ENCODE assay signal across 1 cellular context in the genomic region with DNA sequence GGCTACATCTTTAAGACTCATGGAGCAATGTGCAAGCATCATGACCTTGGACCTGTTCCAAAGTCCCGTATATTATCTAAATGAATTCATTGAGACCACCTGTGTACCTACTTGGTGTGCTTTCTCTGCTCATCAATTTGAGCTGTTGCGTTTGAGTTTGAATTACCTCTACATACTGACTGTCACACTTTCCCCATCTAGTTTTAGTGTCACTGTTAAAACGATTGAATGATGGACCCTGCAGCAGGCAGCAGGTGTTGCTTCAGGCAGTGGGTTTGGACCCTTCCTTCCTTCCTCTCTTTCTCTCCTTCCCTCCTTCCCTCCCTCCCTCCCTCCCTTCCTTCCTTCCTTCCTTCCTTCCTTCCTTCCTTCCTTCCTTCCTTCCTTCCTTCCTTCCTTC.
TF ChIP-seq lines count a peak whose summit lies in the region.

No MANE protein-coding gene starts in this region.

TF ChIP-seq in K562, 482 proteins besides CTCF, POLR2A, EP300 and RAD21:
- TF ChIP-seq ELF2 (CRISPR knock-in tag; IDR thresholded peaks at IDR 0.05) (no peak), ZFP1 (CRISPR knock-in tag; IDR thresholded peaks at IDR 0.05) (no peak), ZBTB17 (CRISPR knock-in tag; IDR thresholded peaks at IDR 0.05) (no peak), ZNF76 (CRISPR knock-in tag; IDR thresholded peaks at IDR 0.05; ENCODE audit: borderline replicate concordance) (no peak), ZNF717 (CRISPR knock-in tag; IDR thresholded peaks at IDR 0.05) (no peak), CCAR2 (IDR thresholded peaks at IDR 0.05; ENCODE audit: low read depth, low read length) (no peak), ZNF408 (CRISPR knock-in tag; IDR thresholded peaks at IDR 0.05; ENCODE audit: low read depth) (no peak), RAD51 (IDR thresholded peaks at IDR 0.05; ENCODE audit: borderline replicate concordance, low read depth) (no peak), ZNF175 (CRISPR knock-in tag; IDR thresholded peaks at IDR 0.05; ENCODE audit: low read depth) (no peak), CHD4 (IDR thresholded peaks at IDR 0.05; ENCODE audit: insufficient read depth, insufficient replicate concordance, low read depth, low read length, poor library complexity, severe bottlenecking) (no peak)
- TF ChIP-seq, protein P1, sequence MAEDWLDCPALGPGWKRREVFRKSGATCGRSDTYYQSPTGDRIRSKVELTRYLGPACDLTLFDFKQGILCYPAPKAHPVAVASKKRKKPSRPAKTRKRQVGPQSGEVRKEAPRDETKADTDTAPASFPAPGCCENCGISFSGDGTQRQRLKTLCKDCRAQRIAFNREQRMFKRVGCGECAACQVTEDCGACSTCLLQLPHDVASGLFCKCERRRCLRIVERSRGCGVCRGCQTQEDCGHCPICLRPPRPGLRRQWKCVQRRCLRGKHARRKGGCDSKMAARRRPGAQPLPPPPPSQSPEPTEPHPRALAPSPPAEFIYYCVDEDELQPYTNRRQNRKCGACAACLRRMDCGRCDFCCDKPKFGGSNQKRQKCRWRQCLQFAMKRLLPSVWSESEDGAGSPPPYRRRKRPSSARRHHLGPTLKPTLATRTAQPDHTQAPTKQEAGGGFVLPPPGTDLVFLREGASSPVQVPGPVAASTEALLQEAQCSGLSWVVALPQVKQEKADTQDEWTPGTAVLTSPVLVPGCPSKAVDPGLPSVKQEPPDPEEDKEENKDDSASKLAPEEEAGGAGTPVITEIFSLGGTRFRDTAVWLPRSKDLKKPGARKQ (CRISPR knock-in tag; IDR thresholded peaks at IDR 0.05), result no peak
- TF ChIP-seq, protein P2, sequence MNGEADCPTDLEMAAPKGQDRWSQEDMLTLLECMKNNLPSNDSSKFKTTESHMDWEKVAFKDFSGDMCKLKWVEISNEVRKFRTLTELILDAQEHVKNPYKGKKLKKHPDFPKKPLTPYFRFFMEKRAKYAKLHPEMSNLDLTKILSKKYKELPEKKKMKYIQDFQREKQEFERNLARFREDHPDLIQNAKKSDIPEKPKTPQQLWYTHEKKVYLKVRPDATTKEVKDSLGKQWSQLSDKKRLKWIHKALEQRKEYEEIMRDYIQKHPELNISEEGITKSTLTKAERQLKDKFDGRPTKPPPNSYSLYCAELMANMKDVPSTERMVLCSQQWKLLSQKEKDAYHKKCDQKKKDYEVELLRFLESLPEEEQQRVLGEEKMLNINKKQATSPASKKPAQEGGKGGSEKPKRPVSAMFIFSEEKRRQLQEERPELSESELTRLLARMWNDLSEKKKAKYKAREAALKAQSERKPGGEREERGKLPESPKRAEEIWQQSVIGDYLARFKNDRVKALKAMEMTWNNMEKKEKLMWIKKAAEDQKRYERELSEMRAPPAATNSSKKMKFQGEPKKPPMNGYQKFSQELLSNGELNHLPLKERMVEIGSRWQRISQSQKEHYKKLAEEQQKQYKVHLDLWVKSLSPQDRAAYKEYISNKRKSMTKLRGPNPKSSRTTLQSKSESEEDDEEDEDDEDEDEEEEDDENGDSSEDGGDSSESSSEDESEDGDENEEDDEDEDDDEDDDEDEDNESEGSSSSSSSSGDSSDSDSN (IDR thresholded peaks at IDR 0.05; ENCODE audit: borderline replicate concordance in 1 of 2, low read depth in 2 of 2, low read length in 2 of 2), result no peak
- TF ChIP-seq, protein P3, sequence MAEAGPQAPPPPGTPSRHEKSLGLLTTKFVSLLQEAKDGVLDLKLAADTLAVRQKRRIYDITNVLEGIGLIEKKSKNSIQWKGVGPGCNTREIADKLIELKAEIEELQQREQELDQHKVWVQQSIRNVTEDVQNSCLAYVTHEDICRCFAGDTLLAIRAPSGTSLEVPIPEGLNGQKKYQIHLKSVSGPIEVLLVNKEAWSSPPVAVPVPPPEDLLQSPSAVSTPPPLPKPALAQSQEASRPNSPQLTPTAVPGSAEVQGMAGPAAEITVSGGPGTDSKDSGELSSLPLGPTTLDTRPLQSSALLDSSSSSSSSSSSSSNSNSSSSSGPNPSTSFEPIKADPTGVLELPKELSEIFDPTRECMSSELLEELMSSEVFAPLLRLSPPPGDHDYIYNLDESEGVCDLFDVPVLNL (CRISPR knock-in tag; IDR thresholded peaks at IDR 0.05; ENCODE audit: low read depth), result no peak
- TF ChIP-seq, protein P4, sequence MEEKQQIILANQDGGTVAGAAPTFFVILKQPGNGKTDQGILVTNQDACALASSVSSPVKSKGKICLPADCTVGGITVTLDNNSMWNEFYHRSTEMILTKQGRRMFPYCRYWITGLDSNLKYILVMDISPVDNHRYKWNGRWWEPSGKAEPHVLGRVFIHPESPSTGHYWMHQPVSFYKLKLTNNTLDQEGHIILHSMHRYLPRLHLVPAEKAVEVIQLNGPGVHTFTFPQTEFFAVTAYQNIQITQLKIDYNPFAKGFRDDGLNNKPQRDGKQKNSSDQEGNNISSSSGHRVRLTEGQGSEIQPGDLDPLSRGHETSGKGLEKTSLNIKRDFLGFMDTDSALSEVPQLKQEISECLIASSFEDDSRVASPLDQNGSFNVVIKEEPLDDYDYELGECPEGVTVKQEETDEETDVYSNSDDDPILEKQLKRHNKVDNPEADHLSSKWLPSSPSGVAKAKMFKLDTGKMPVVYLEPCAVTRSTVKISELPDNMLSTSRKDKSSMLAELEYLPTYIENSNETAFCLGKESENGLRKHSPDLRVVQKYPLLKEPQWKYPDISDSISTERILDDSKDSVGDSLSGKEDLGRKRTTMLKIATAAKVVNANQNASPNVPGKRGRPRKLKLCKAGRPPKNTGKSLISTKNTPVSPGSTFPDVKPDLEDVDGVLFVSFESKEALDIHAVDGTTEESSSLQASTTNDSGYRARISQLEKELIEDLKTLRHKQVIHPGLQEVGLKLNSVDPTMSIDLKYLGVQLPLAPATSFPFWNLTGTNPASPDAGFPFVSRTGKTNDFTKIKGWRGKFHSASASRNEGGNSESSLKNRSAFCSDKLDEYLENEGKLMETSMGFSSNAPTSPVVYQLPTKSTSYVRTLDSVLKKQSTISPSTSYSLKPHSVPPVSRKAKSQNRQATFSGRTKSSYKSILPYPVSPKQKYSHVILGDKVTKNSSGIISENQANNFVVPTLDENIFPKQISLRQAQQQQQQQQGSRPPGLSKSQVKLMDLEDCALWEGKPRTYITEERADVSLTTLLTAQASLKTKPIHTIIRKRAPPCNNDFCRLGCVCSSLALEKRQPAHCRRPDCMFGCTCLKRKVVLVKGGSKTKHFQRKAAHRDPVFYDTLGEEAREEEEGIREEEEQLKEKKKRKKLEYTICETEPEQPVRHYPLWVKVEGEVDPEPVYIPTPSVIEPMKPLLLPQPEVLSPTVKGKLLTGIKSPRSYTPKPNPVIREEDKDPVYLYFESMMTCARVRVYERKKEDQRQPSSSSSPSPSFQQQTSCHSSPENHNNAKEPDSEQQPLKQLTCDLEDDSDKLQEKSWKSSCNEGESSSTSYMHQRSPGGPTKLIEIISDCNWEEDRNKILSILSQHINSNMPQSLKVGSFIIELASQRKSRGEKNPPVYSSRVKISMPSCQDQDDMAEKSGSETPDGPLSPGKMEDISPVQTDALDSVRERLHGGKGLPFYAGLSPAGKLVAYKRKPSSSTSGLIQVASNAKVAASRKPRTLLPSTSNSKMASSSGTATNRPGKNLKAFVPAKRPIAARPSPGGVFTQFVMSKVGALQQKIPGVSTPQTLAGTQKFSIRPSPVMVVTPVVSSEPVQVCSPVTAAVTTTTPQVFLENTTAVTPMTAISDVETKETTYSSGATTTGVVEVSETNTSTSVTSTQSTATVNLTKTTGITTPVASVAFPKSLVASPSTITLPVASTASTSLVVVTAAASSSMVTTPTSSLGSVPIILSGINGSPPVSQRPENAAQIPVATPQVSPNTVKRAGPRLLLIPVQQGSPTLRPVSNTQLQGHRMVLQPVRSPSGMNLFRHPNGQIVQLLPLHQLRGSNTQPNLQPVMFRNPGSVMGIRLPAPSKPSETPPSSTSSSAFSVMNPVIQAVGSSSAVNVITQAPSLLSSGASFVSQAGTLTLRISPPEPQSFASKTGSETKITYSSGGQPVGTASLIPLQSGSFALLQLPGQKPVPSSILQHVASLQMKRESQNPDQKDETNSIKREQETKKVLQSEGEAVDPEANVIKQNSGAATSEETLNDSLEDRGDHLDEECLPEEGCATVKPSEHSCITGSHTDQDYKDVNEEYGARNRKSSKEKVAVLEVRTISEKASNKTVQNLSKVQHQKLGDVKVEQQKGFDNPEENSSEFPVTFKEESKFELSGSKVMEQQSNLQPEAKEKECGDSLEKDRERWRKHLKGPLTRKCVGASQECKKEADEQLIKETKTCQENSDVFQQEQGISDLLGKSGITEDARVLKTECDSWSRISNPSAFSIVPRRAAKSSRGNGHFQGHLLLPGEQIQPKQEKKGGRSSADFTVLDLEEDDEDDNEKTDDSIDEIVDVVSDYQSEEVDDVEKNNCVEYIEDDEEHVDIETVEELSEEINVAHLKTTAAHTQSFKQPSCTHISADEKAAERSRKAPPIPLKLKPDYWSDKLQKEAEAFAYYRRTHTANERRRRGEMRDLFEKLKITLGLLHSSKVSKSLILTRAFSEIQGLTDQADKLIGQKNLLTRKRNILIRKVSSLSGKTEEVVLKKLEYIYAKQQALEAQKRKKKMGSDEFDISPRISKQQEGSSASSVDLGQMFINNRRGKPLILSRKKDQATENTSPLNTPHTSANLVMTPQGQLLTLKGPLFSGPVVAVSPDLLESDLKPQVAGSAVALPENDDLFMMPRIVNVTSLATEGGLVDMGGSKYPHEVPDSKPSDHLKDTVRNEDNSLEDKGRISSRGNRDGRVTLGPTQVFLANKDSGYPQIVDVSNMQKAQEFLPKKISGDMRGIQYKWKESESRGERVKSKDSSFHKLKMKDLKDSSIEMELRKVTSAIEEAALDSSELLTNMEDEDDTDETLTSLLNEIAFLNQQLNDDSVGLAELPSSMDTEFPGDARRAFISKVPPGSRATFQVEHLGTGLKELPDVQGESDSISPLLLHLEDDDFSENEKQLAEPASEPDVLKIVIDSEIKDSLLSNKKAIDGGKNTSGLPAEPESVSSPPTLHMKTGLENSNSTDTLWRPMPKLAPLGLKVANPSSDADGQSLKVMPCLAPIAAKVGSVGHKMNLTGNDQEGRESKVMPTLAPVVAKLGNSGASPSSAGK (IDR thresholded peaks at IDR 0.05), result no peak
- TF ChIP-seq, protein P5, sequence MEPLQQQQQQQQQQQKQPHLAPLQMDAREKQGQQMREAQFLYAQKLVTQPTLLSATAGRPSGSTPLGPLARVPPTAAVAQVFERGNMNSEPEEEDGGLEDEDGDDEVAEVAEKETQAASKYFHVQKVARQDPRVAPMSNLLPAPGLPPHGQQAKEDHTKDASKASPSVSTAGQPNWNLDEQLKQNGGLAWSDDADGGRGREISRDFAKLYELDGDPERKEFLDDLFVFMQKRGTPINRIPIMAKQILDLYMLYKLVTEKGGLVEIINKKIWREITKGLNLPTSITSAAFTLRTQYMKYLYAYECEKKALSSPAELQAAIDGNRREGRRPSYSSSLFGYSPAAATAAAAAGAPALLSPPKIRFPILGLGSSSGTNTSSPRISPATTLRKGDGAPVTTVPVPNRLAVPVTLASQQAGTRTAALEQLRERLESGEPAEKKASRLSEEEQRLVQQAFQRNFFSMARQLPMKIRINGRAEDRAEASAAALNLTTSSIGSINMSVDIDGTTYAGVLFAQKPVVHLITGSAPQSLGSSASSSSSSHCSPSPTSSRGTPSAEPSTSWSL (CRISPR knock-in tag; IDR thresholded peaks at IDR 0.05; ENCODE audit: borderline replicate concordance), result no peak
- TF ChIP-seq, protein P6, sequence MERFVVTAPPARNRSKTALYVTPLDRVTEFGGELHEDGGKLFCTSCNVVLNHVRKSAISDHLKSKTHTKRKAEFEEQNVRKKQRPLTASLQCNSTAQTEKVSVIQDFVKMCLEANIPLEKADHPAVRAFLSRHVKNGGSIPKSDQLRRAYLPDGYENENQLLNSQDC (CRISPR knock-in tag; IDR thresholded peaks at IDR 0.05), result no peak
- TF ChIP-seq, protein P7, sequence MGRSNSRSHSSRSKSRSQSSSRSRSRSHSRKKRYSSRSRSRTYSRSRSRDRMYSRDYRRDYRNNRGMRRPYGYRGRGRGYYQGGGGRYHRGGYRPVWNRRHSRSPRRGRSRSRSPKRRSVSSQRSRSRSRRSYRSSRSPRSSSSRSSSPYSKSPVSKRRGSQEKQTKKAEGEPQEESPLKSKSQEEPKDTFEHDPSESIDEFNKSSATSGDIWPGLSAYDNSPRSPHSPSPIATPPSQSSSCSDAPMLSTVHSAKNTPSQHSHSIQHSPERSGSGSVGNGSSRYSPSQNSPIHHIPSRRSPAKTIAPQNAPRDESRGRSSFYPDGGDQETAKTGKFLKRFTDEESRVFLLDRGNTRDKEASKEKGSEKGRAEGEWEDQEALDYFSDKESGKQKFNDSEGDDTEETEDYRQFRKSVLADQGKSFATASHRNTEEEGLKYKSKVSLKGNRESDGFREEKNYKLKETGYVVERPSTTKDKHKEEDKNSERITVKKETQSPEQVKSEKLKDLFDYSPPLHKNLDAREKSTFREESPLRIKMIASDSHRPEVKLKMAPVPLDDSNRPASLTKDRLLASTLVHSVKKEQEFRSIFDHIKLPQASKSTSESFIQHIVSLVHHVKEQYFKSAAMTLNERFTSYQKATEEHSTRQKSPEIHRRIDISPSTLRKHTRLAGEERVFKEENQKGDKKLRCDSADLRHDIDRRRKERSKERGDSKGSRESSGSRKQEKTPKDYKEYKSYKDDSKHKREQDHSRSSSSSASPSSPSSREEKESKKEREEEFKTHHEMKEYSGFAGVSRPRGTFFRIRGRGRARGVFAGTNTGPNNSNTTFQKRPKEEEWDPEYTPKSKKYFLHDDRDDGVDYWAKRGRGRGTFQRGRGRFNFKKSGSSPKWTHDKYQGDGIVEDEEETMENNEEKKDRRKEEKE (IDR thresholded peaks at IDR 0.05; ENCODE audit: borderline replicate concordance in 1 of 2, control insufficient read depth in 1 of 2, low read depth in 2 of 2, low read length in 1 of 2), result no peak
- TF ChIP-seq, protein P8, sequence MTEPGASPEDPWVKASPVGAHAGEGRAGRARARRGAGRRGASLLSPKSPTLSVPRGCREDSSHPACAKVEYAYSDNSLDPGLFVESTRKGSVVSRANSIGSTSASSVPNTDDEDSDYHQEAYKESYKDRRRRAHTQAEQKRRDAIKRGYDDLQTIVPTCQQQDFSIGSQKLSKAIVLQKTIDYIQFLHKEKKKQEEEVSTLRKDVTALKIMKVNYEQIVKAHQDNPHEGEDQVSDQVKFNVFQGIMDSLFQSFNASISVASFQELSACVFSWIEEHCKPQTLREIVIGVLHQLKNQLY (CRISPR knock-in tag; conservative IDR thresholded peaks at IDR 0.05), result no peak
- TF ChIP-seq, protein P9, sequence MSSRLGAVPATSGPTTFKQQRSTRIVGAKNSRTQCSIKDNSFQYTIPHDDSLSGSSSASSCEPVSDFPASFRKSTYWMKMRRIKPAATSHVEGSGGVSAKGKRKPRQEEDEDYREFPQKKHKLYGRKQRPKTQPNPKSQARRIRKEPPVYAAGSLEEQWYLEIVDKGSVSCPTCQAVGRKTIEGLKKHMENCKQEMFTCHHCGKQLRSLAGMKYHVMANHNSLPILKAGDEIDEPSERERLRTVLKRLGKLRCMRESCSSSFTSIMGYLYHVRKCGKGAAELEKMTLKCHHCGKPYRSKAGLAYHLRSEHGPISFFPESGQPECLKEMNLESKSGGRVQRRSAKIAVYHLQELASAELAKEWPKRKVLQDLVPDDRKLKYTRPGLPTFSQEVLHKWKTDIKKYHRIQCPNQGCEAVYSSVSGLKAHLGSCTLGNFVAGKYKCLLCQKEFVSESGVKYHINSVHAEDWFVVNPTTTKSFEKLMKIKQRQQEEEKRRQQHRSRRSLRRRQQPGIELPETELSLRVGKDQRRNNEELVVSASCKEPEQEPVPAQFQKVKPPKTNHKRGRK (tag; IDR thresholded peaks at IDR 0.05), result no peak
